8 cellular contexts compared by ENCODE assay signal in the genomic region with DNA sequence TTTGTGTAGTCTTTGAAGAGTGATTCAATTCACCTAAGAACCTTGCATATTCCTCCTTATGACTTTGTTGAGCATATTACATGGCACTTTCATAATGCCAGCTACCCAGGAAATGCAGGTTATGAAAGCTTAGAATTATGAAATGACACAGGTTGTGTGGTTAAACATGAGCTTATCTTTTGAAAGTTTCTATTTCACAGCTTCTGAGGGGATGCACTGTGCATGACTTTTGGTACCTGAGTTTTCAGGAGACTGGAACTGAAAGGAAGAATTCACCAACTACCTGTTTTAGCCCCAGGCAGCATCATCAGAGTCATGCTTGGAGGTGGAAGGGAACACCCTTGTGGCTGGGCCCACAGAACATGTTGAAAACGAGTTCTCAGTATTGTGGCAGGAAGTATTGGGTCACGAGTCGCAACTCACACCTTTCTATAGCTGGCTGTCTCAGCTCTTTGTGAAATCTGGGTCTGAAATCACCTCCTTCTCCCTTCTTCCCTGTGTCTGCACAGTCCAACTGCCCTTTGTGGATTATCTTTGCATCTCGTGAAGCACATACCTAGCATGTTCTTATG.
DNase-seq lines count a peak whose midpoint lies in the region; ATAC-seq and TF ChIP-seq lines count a peak whose summit lies in the region.

No MANE protein-coding gene starts in this region.

- ATAC-seq in HG02610 (IDR thresholded peaks at IDR 0.05; ENCODE audit: unreplicated experiment), result peak; percentile 77

- H3K4me3 ChIP-seq in GM12865 (ENCODE audit: low read depth, low read length), result no peak overlapping the region

- H3K4me1 Mint-ChIP-seq in HFFc6 (ENCODE audit: low read depth), result peaks cover 13% of the 10 kb centered on the region
- no peaks in the 10 kb centered on the region for H3K4me1 Mint-ChIP-seq in glutamatergic neuron (ENCODE audit: low read depth, unreplicated experiment)

- H3K9me3 Mint-ChIP-seq in HFFc6 (no peaks in the 10 kb centered on the region), glutamatergic neuron (ENCODE audit: unreplicated experiment) (peaks cover 2% of the 10 kb centered on the region)

- no peaks in the 10 kb centered on the region for H3K36me3 Mint-ChIP-seq in HFFc6 (ENCODE audit: low read depth)
- no peaks in the 10 kb centered on the region for H3K36me3 Mint-ChIP-seq in glutamatergic neuron (ENCODE audit: unreplicated experiment)

- H3K4me3 Mint-ChIP-seq in HFFc6 (no peak overlapping the region), glutamatergic neuron (ENCODE audit: unreplicated experiment) (no peak overlapping the region)

- H3K27ac Mint-ChIP-seq in HFFc6, result no peak overlapping the region
- no peak overlapping the region for H3K27ac Mint-ChIP-seq in glutamatergic neuron (ENCODE audit: unreplicated experiment)

- peak; percentile 9 for TF ChIP-seq CTCF in GM12865 (IDR thresholded peaks at IDR 0.05; ENCODE audit: insufficient read depth, low read depth, low read length, missing control alignments)
- no peak for TF ChIP-seq CTCF in HFFc6 (IDR thresholded peaks at IDR 0.05)
- TF ChIP-seq CTCF in glutamatergic neuron (IDR thresholded peaks at IDR 0.05; ENCODE audit: partially characterized antibody, unreplicated experiment), result no peak

- DNase-seq in GM12865 (ENCODE audit: low read depth), result peak; percentile 98
- peak; percentile 80 for DNase-seq in NOMO-1 treated with DMSO at 0.1 percent for 48 hours (lab: John Stamatoyannopoulos, UW; ENCODE audit: unreplicated experiment)
- peak; percentile 23 to 51 for DNase-seq in activated T-helper 1 cell treated with anti-CD3 and anti-CD28 coated beads, Interleukin-2, amount 50 U/mL, for 16 hours (ENCODE audit: low read depth in 1 of 2, low spot score in 1 of 2)
- DNase-seq in stimulated activated CD4-positive, alpha-beta T cell treated with anti-CD3 and anti-CD28 coated beads, Interleukin-2, amount 100 ng/mL, for 24 hours, result peak; percentile 71 to 75
- no peak for DNase-seq in HFFc6
- no peak for DNase-seq in midbrain (lab: John Stamatoyannopoulos, UW)
- DNase-seq in glutamatergic neuron, result no peak

- H3K27me3 Mint-ChIP-seq in HFFc6 (ENCODE audit: insufficient read depth) (no peaks in the 10 kb centered on the region; the same call in 1 of the 2 replicates), glutamatergic neuron (ENCODE audit: unreplicated experiment) (no peaks in the 10 kb centered on the region)

Comparison
In these comparisons a context has a peak if more than half of its experiments do, and no peak if none do; other contexts are left out.
1. DNase-seq: peak in GM12865 (single experiment), NOMO-1 treated with DMSO at 0.1 percent for 48 hours (single experiment), activated T-helper 1 cell treated with anti-CD3 and anti-CD28 coated beads, Interleukin-2, amount 50 U/mL, for 16 hours (2 of 2) and stimulated activated CD4-positive, alpha-beta T cell treated with anti-CD3 and anti-CD28 coated beads, Interleukin-2, amount 100 ng/mL, for 24 hours (2 of 2); none in HFFc6 (single experiment), midbrain (single experiment) and glutamatergic neuron (single experiment).